In the genomic region with DNA sequence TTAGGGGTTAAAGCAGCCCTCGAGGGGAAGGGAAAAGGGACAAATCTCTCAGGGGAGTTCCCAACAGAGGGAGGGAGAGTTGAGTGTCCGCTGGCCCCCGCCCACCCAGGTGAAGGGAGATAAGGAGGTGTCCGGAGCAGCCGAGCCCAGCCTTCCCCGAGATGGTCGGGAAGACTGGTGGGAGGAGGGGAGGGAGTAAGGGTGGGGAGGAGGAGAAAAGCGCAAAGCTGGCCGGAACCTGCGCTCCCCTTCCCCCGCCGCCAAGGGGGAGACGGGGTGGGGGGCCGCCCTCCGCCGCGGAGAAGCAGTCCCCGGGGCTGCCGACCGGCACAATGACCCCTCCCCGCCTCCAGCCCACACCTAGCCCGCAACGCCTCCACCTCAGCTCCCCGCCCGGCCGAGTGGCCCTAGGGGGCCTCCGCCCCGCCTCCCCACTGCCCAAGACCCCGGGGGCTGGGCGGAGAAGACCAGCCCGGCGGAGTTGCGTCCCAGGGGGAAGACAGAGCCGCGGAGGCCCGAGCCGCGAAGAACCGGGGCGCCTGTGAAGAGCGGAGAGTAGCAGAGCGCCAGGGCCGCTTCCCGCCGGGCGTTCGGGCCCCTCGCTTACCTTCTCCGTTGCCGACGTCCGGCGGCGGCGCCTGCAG, we compare ENCODE assay signal across 8 cellular contexts. TPM values are rescaled to one million over a fixed set of nuclear protein-coding genes. Genes with fewer than 3 reads are reported as not detected.
DNase-seq lines count a peak whose midpoint lies in the region; ATAC-seq, FAIRE-seq and TF ChIP-seq lines count a peak whose summit lies in the region.

No MANE protein-coding gene starts in this region.

- H2AFZ ChIP-seq in mammary epithelial cell (ENCODE audit: low read depth, low read length) = peak overlapping the region; percentile 95

- H3K9ac ChIP-seq in HUES6 (ENCODE audit: low read length) (peak overlapping the region; percentile 97), mammary epithelial cell (ENCODE audit: insufficient read depth, low read length) (peak overlapping the region; percentile 78), kidney (ENCODE audit: low read length in 2 of 2) (peak overlapping the region; percentile 8 to 64)

- in situ Hi-C loops in mammary epithelial cell (cut with MboI; ENCODE audit: low sequenced_read_pairs in 2 of 2) = no loop called here

- H4K20me1 ChIP-seq in mammary epithelial cell (ENCODE audit: insufficient read depth, low read length) = no peaks in the 10 kb centered on the region

- H3K36me3 ChIP-seq in HUES6 (ENCODE audit: control insufficient read depth, insufficient read depth, low read length) = no peaks in the 10 kb centered on the region
- H3K36me3 ChIP-seq in mammary epithelial cell (ENCODE audit: insufficient read depth, low read length) = no peaks in the 10 kb centered on the region
- no peaks in the 10 kb centered on the region for H3K36me3 ChIP-seq in kidney (ENCODE audit: control insufficient read depth in 1 of 2, insufficient read depth in 2 of 2, low read length in 2 of 2)

- TF ChIP-seq CTCF in mammary epithelial cell (conservative IDR thresholded peaks at IDR 0.05 in 1 of 2, IDR thresholded peaks at IDR 0.05 in 1 of 2; ENCODE audit: extremely low read depth in 1 of 2, insufficient read depth in 1 of 2, low read depth in 1 of 2, low read length in 2 of 2) (no peak), kidney (IDR thresholded peaks at IDR 0.05; ENCODE audit: borderline replicate concordance, extremely low read depth, insufficient read depth) (no peak)

- no TSS peak for BruUV-seq in mammary epithelial cell (replicated peaks; lab: Mats Ljungman, UMichigan)

- H3K9me3 ChIP-seq in HUES6 (ENCODE audit: control insufficient read depth, insufficient read depth, low read depth, low read length) (peaks cover 6% of the 10 kb centered on the region; the same call in 1 of the 2 replicates), mammary epithelial cell (replicated peaks; ENCODE audit: insufficient read depth, low read length) (no peaks in the 10 kb centered on the region), kidney (ENCODE audit: control insufficient read depth in 1 of 2, low read length in 2 of 2) (no peaks in the 10 kb centered on the region)

- H3K27ac ChIP-seq in HUES6 (ENCODE audit: low read depth, low read length) (peak overlapping the region; percentile 97), mammary epithelial cell (ENCODE audit: insufficient read depth, low read depth, low read length) (peak overlapping the region; percentile 60), kidney (ENCODE audit: low read depth in 2 of 2, low read length in 2 of 2) (peak overlapping the region; percentile 81 to 90)

- H3K4me1 ChIP-seq in HUES6 (ENCODE audit: control insufficient read depth, insufficient read depth, low read length) (no peaks in the 10 kb centered on the region; the same call in 1 of the 2 replicates), mammary epithelial cell (ENCODE audit: insufficient read depth, low read length) (peaks cover 5% of the 10 kb centered on the region), kidney (ENCODE audit: control insufficient read depth in 1 of 2, insufficient read depth in 1 of 2, low read depth in 1 of 2, low read length in 2 of 2) (peaks cover 3 to 9% of the 10 kb centered on the region in 2 donors)

- DNase-seq in DMS53 treated with DMSO at 0.1 percent for 48 hours (lab: John Stamatoyannopoulos, UW; ENCODE audit: unreplicated experiment) (peak; percentile 84), T-helper 9 cell (peak; percentile 25), mammary epithelial cell (peak; percentile 40), kidney (peak; percentile 89), cerebellar cortex (ENCODE audit: low spot score) (no peak)
- peak; percentile 25 for DNase-seq in stimulated activated CD4-positive, alpha-beta T cell treated with anti-CD3 and anti-CD28 coated beads, Interleukin-1b, Interleukin-23, amount 100 ng/mL, for 48 hours

- peak; percentile 23 for ATAC-seq in GM21515 (IDR thresholded peaks at IDR 0.05; ENCODE audit: unreplicated experiment)

- intact Hi-C loops in mammary epithelial cell (cut with micrococcal nuclease) = loop anchor here (1.0 to 5.0 kb wide), 6 partner anchors 33 to 367 kb away; a partner anchor contains a TSS
- intact Hi-C loops in kidney (cut with DNase I) = no loop called here

- peaks cover 55% of the 10 kb centered on the region for H3K79me2 ChIP-seq in mammary epithelial cell (ENCODE audit: insufficient read depth, low read length)

- dilution Hi-C loops in mammary epithelial cell (cut with HindIII; ENCODE audit: low sequenced_read_pairs) = no loop called here

- FAIRE-seq in kidney (lab: Jason Lieb, UNC) = no peak

- H3K27me3 ChIP-seq in HUES6 (ENCODE audit: control insufficient read depth, insufficient read depth, low read length) (no peaks in the 10 kb centered on the region), mammary epithelial cell (ENCODE audit: insufficient read depth, low read length) (no peaks in the 10 kb centered on the region)

- peak overlapping the region; percentile 97 for H3K4me2 ChIP-seq in mammary epithelial cell (ENCODE audit: insufficient read depth, low read depth, low read length)

- H3K4me3 ChIP-seq in HUES6 (ENCODE audit: low read depth, low read length) (peak overlapping the region; percentile 94), mammary epithelial cell (replicated peaks in 1 of 3; ENCODE audit: insufficient read depth in 1 of 3, low read depth in 2 of 3, low read length in 3 of 3) (peak overlapping the region; percentile 93 to 99 (median 98)), kidney (ENCODE audit: low read length in 2 of 2) (peak overlapping the region; percentile 80 to 97)

- CTCF ChIA-PET in mammary epithelial cell (lab: Charles Lee; ENCODE audit: low non-redundant PET) = no interaction called here

- WGBS in mammary epithelial cell (ENCODE audit: low coverage, missing lambda C conversion rate) = 0% methylated on average over 4 of the region's 55 CpGs

RNA-seq across cellular contexts. Expression of a gene that starts 0.5 kb away (rescaled TPM):
- total RNA-seq in mammary epithelial cell (10 to 100 TPM; 23.0 to 46.6 TPM), kidney (71.9 TPM)
- polyA plus RNA-seq in mammary epithelial cell (13.4 TPM), kidney (ENCODE audit: insufficient read depth, low read depth, low replicate concordance) (7.9 TPM)
- 43.5 TPM for polyA minus RNA-seq in mammary epithelial cell

RNA-seq across cellular contexts. Expression of a gene that starts 0.9 kb away (rescaled TPM):
- total RNA-seq in mammary epithelial cell (10 to 100 TPM in 1 of 2 donors, 1 to 10 TPM in 1; 7.8 to 14.0 TPM), kidney (35.8 TPM)
- polyA plus RNA-seq in mammary epithelial cell (14.8 TPM), kidney (ENCODE audit: insufficient read depth, low read depth, low replicate concordance) (70.8 TPM)
- not detected for polyA minus RNA-seq in mammary epithelial cell

Comparison
In these comparisons a context has a peak if more than half of its experiments do, and no peak if none do; other contexts are left out.
1. H3K9ac ChIP-seq: peak in every context shown above with its lines; median percentile 97 in HUES6; 78 in mammary epithelial cell; 36 in kidney.